Comparison of ENCODE assay signal across 19 cellular contexts in genomic region chr21:28310711-28311110, GRCh38.
DNase-seq lines count a peak whose midpoint lies in the region; ATAC-seq and TF ChIP-seq lines count a peak whose summit lies in the region.
"Had no signal": no experiment of that assay in that cellular context is flagged by ENCODE, and none has a peak within 500 bp of the region (broad histone marks: within the 10 kb centered on the region; RNA-seq: fewer than 3 reads in every experiment).

No MANE protein-coding gene starts in this region.

- TF ChIP-seq CTCF in MCF 10A (IDR thresholded peaks at IDR 0.05; ENCODE audit: unreplicated experiment) (no peak), mammary epithelial cell (conservative IDR thresholded peaks at IDR 0.05 in 1 of 2, IDR thresholded peaks at IDR 0.05 in 1 of 2; ENCODE audit: extremely low read depth in 1 of 2, insufficient read depth in 1 of 2, low read depth in 1 of 2, low read length in 2 of 2) (no peak), VCaP (conservative IDR thresholded peaks at IDR 0.05) (no peak), nephron (IDR thresholded peaks at IDR 0.05; ENCODE audit: unreplicated experiment in 3 of 3) (no peak)

- DNase-seq in MCF 10A (ENCODE audit: unreplicated experiment) = peak; percentile 33
- DNase-seq in mammary epithelial cell = no peak
- no peak for DNase-seq in effector CD8-positive, alpha-beta T cell (lab: John Stamatoyannopoulos, UW)
- DNase-seq in left ventricle myocardium superior = no peak
- DNase-seq in germinal center (ENCODE audit: low spot score) = no peak
- DNase-seq: Caco-2; CD4-positive, CD25-positive, alpha-beta regulatory T cell; CD8-positive, alpha-beta T cell; DMS153; DND-41; GM23248; H7; HCEC 1CT had no signal

- H3K27ac ChIP-seq in mammary epithelial cell (ENCODE audit: insufficient read depth, low read depth, low read length) (no peak overlapping the region), VCaP (peak overlapping the region; percentile 55)
- H3K27ac ChIP-seq: 22Rv1, BLaER1, C4-2B, GM23248 had no signal

- no peak overlapping the region for H3K4me2 ChIP-seq in mammary epithelial cell (ENCODE audit: insufficient read depth, low read depth, low read length)
- H3K4me2 ChIP-seq: BLaER1 had no signal

- H3K79me2 ChIP-seq in mammary epithelial cell (ENCODE audit: insufficient read depth, low read length) = no peaks in the 10 kb centered on the region

- no peak overlapping the region for H3K4me3 Mint-ChIP-seq in MCF 10A (ENCODE audit: unreplicated experiment)
- H3K4me3 Mint-ChIP-seq in nephron = no peak overlapping the region
- H3K4me3 Mint-ChIP-seq: B cell; CD4-positive, CD25-positive, alpha-beta regulatory T cell; CD8-positive, alpha-beta T cell had no signal

- POLR2A ChIA-PET in MCF 10A (lab: Yijun Ruan, JAX) = interaction anchor here (0.7 to 1.1 kb wide), 2 partner anchors 22 to 84 kb away, joined by 3 to 4 read pairs; no protein-coding TSS in a partner anchor

- in situ Hi-C loops in mammary epithelial cell (cut with MboI; ENCODE audit: low sequenced_read_pairs in 2 of 2) = no loop called here

- H4K20me1 ChIP-seq in mammary epithelial cell (ENCODE audit: insufficient read depth, low read length) = no peaks in the 10 kb centered on the region
- H4K20me1 ChIP-seq: BLaER1 had no signal

- H3K4me3 ChIP-seq in mammary epithelial cell (replicated peaks in 1 of 3; ENCODE audit: insufficient read depth in 1 of 3, low read depth in 2 of 3, low read length in 3 of 3) = no peak overlapping the region
- H3K4me3 ChIP-seq: BLaER1, GM23248 had no signal

- H3K36me3 ChIP-seq in mammary epithelial cell (ENCODE audit: insufficient read depth, low read length) = no peaks in the 10 kb centered on the region
- H3K36me3 ChIP-seq: BLaER1 had no signal

- H3K27ac Mint-ChIP-seq in MCF 10A (ENCODE audit: low read depth, unreplicated experiment) (no peak overlapping the region), nephron (peak overlapping the region; percentile 87 to 97 (median 95))
- H3K27ac Mint-ChIP-seq: B cell; CD4-positive, CD25-positive, alpha-beta regulatory T cell; CD8-positive, alpha-beta T cell had no signal

- H3K27me3 ChIP-seq in mammary epithelial cell (ENCODE audit: insufficient read depth, low read length) = no peaks in the 10 kb centered on the region
- H3K27me3 ChIP-seq: BLaER1 had no signal

- dilution Hi-C loops in mammary epithelial cell (cut with HindIII; ENCODE audit: low sequenced_read_pairs) = no loop called here

- H3K9me3 ChIP-seq in mammary epithelial cell (replicated peaks; ENCODE audit: insufficient read depth, low read length) = no peaks in the 10 kb centered on the region
- H3K9me3 ChIP-seq: BLaER1, Caco-2 had no signal

- intact Hi-C loops in MCF 10A (cut with micrococcal nuclease) = no loop called here
- intact Hi-C loops in mammary epithelial cell (cut with micrococcal nuclease) = no loop called here
- intact Hi-C loops in left ventricle myocardium superior (cut with micrococcal nuclease) = no loop called here

- H3K27me3 Mint-ChIP-seq in MCF 10A (ENCODE audit: insufficient read depth, unreplicated experiment) (no peaks in the 10 kb centered on the region), nephron (ENCODE audit: low read depth) (no peaks in the 10 kb centered on the region)
- H3K27me3 Mint-ChIP-seq: B cell; CD4-positive, CD25-positive, alpha-beta regulatory T cell had no signal

- peaks cover 5% of the 10 kb centered on the region for H3K4me1 ChIP-seq in mammary epithelial cell (ENCODE audit: insufficient read depth, low read length)
- H3K4me1 ChIP-seq: BLaER1, Caco-2 had no signal

- no peaks in the 10 kb centered on the region for H3K36me3 Mint-ChIP-seq in MCF 10A (ENCODE audit: insufficient read depth, unreplicated experiment)
- peaks cover 8% of the 10 kb centered on the region for H3K36me3 Mint-ChIP-seq in nephron (ENCODE audit: low read depth)
- H3K36me3 Mint-ChIP-seq: CD4-positive, CD25-positive, alpha-beta regulatory T cell; CD8-positive, alpha-beta T cell had no signal

- H3K4me1 Mint-ChIP-seq in MCF 10A (ENCODE audit: insufficient read depth, unreplicated experiment) (peaks cover 18% of the 10 kb centered on the region), nephron (peaks cover 24% of the 10 kb centered on the region)
- H3K4me1 Mint-ChIP-seq: B cell; CD4-positive, CD25-positive, alpha-beta regulatory T cell had no signal

- H2AFZ ChIP-seq in mammary epithelial cell (ENCODE audit: low read depth, low read length) = no peak overlapping the region

- BruUV-seq in MCF 10A (replicated peaks; lab: Mats Ljungman, UMichigan) (no TSS peak), mammary epithelial cell (replicated peaks; lab: Mats Ljungman, UMichigan) (no TSS peak)

- CTCF ChIA-PET in MCF 10A (lab: Yijun Ruan, JAX) (interaction anchor here (1.2 kb wide), 1 partner anchor 21 kb away, joined by 3 read pairs; no protein-coding TSS in a partner anchor), mammary epithelial cell (lab: Charles Lee; ENCODE audit: low non-redundant PET) (no interaction called here)

- no peak overlapping the region for H3K9ac ChIP-seq in mammary epithelial cell (ENCODE audit: insufficient read depth, low read length)
- H3K9ac ChIP-seq: BLaER1, GM23248 had no signal

- ATAC-seq in left ventricle myocardium superior = no peak
- ATAC-seq: CD8-positive, alpha-beta T cell had no signal

- H3K9me3 Mint-ChIP-seq in MCF 10A (ENCODE audit: unreplicated experiment) = peaks cover 13% of the 10 kb centered on the region
- peaks cover 18% of the 10 kb centered on the region for H3K9me3 Mint-ChIP-seq in nephron
